Comparison of ENCODE assay signal across 14 cellular contexts in the genomic region with DNA sequence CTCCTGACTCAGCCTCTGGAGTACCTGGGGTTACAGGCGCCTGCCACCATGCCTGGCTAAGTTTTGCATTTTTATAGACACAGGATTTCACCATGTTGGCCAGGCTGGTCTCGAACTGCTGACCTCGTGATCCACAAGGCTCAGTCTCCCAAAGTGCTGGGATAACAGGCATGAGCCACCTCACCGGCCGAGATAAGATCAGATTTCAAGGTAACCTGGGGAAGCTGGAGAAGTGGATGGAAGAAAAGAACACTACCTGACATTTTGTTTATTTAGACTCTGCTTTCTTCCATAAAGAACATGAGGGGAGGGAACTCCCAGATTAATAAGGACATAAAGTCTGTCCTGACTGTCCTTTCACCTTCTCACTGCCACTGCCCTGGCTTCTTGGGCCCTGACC. TPM values are rescaled to one million over a fixed set of nuclear protein-coding genes. Genes with fewer than 3 reads are reported as not detected.
DNase-seq lines count a peak whose midpoint lies in the region; ATAC-seq, FAIRE-seq and TF ChIP-seq lines count a peak whose summit lies in the region.
"Had no signal": no experiment of that assay in that cellular context is flagged by ENCODE, and none has a peak within 500 bp of the region (broad histone marks: within the 10 kb centered on the region; RNA-seq: fewer than 3 reads in every experiment).

No MANE protein-coding gene starts in this region.

- FAIRE-seq in HepG2 (lab: Jason Lieb, UNC), result no peak
- FAIRE-seq: GM12878 had no signal

- H3K9me3 ChIP-seq in HepG2 (ENCODE audit: low read length) (no peaks in the 10 kb centered on the region), right lobe of liver (no peaks in the 10 kb centered on the region), smooth muscle cell (replicated peaks; ENCODE audit: low read depth) (no peaks in the 10 kb centered on the region), SK-N-SH (no peaks in the 10 kb centered on the region)
- H3K9me3 ChIP-seq: SJCRH30 had no signal

- no peak overlapping the region for H4K8ac ChIP-seq in mesendoderm (ENCODE audit: low read depth, low read length)

- H3K9ac ChIP-seq in HepG2 (ENCODE audit: insufficient read depth, low read depth, low read length) (no peak overlapping the region), mesendoderm (ENCODE audit: low read length) (no peak overlapping the region), smooth muscle cell (ENCODE audit: low read depth) (no peak overlapping the region), SK-N-SH (no peak overlapping the region)

- POLR2A ChIA-PET in HepG2 (lab: Yijun Ruan, JAX), result no interaction called here
- POLR2A ChIA-PET in SK-N-SH (lab: Yijun Ruan, JAX), result no interaction called here

- H3K4me2 ChIP-seq in HepG2 (ENCODE audit: low read depth, low read length), result peak overlapping the region; percentile 26; the same call in 1 of the 2 replicates
- H3K4me2 ChIP-seq in mesendoderm (ENCODE audit: low read length), result no peak overlapping the region
- H3K4me2 ChIP-seq in smooth muscle cell, result no peak overlapping the region
- H3K4me2 ChIP-seq in SK-N-SH, result no peak overlapping the region

- H3F3A ChIP-seq in smooth muscle cell (ENCODE audit: low read depth) (peaks cover 14% of the 10 kb centered on the region), SK-N-SH (replicated peaks; ENCODE audit: insufficient read depth) (no peaks in the 10 kb centered on the region)

- no peak overlapping the region for H4K5ac ChIP-seq in mesendoderm (ENCODE audit: low read length)

- TF ChIP-seq EP300 in HepG2 (IDR thresholded peaks at IDR 0.05; ENCODE audit: low read depth in 2 of 2, low read length in 2 of 2) (no peak), HepG2 (CRISPR knock-in tag; IDR thresholded peaks at IDR 0.05; ENCODE audit: borderline replicate concordance) (no peak), SK-N-SH (IDR thresholded peaks at IDR 0.05; ENCODE audit: borderline replicate concordance in 1 of 2, low read depth in 1 of 2, low read length in 1 of 2) (no peak)

- no peaks in the 10 kb centered on the region for H3K9me2 ChIP-seq in SK-N-SH

- no TSS peak for BruUV-seq in HepG2 (replicated peaks; lab: Mats Ljungman, UMichigan)

- H3K4me1 ChIP-seq in HepG2 (ENCODE audit: insufficient read depth, low read length) (peaks cover 28% of the 10 kb centered on the region), right lobe of liver (peaks cover 0 to 9% (median 4%) of the 10 kb centered on the region in 4 donors), mesendoderm (ENCODE audit: control insufficient read depth, low read depth, low read length) (no peaks in the 10 kb centered on the region), smooth muscle cell (ENCODE audit: low read depth) (peaks cover 6% of the 10 kb centered on the region), SK-N-SH (ENCODE audit: control insufficient read depth in 1 of 2, insufficient read depth in 2 of 2, low read depth in 1 of 2, low read length in 1 of 2) (peaks cover 0 to 7% of the 10 kb centered on the region in 2 experiments; a peak in 1 of 4 replicates)
- H3K4me1 ChIP-seq: SJCRH30 had no signal

- in situ Hi-C loops in HepG2 (cut with HindIII; ENCODE audit: extremely low pct_ligation_motif_present, low pct_unique_long_range_greater_than_20kb) (no loop called here), brain microvascular endothelial cell (cut with HindIII; ENCODE audit: low pct_ligation_motif_present, low sequenced_read_pairs) (no loop called here)

- intact Hi-C loops in HepG2 (cut with micrococcal nuclease; ENCODE audit: unreplicated experiment) (no loop called here), right lobe of liver (cut with DNase I) (no loop called here)

- 49% methylated on average over 5 of the region's 5 CpGs for WGBS in HepG2 (ENCODE audit: low lambda C conversion rate)
- 86% methylated on average over 5 of the region's 5 CpGs for WGBS in right lobe of liver (ENCODE audit: insufficient coverage, low coverage, low lambda C conversion rate, missing lambda C conversion rate)
- WGBS in mesendoderm (ENCODE audit: extremely low coverage, insufficient coverage, low lambda C conversion rate), result no CpG with 5 or more reads among the region's 5 CpGs
- WGBS in smooth muscle cell (ENCODE audit: low lambda C conversion rate), result 89% methylated on average over 5 of the region's 5 CpGs
- WGBS in SK-N-SH (ENCODE audit: low lambda C conversion rate), result 53% methylated on average over 4 of the region's 5 CpGs

- H3K36me3 ChIP-seq in HepG2 (replicated peaks in 1 of 2; ENCODE audit: control insufficient read depth in 1 of 2, insufficient read depth in 2 of 2, low read length in 2 of 2) (no peaks in the 10 kb centered on the region), right lobe of liver (no peaks in the 10 kb centered on the region), brain microvascular endothelial cell (replicated peaks) (no peaks in the 10 kb centered on the region), mesendoderm (ENCODE audit: control insufficient read depth, insufficient read depth, low read length) (no peaks in the 10 kb centered on the region), smooth muscle cell (ENCODE audit: low read depth) (no peaks in the 10 kb centered on the region), SK-N-SH (replicated peaks in 1 of 2; ENCODE audit: control insufficient read depth in 1 of 2, insufficient read depth in 2 of 2, low read length in 1 of 2) (no peaks in the 10 kb centered on the region)
- H3K36me3 ChIP-seq: SJCRH30 had no signal

- no peak overlapping the region for H2AK5ac ChIP-seq in mesendoderm (ENCODE audit: low read length)

- no peak overlapping the region for H2BK15ac ChIP-seq in mesendoderm (replicated peaks; ENCODE audit: low read depth)

- TF ChIP-seq RAD21 in HepG2 (CRISPR knock-in tag; IDR thresholded peaks at IDR 0.05), result no peak
- TF ChIP-seq RAD21 in SK-N-SH (IDR thresholded peaks at IDR 0.05; ENCODE audit: low read length), result no peak

- H2BK5ac ChIP-seq in mesendoderm (ENCODE audit: low read length), result no peak overlapping the region

- no peak overlapping the region for H3K23ac ChIP-seq in mesendoderm (ENCODE audit: low read length)

- TF ChIP-seq POLR2A in HepG2 (IDR thresholded peaks at IDR 0.05; ENCODE audit: insufficient read depth in 1 of 2, low read depth in 2 of 2, low read length in 2 of 2) (no peak), right lobe of liver (IDR thresholded peaks at IDR 0.05) (no peak)

- H3K27ac ChIP-seq in HepG2 (ENCODE audit: extremely low read length, insufficient read depth, low read length) (no peak overlapping the region), right lobe of liver (no peak overlapping the region), brain microvascular endothelial cell (peak overlapping the region; percentile 16), mesendoderm (ENCODE audit: low read depth, low read length) (no peak overlapping the region), smooth muscle cell (ENCODE audit: low read depth) (peak overlapping the region; percentile 65), SK-N-SH (ENCODE audit: low read depth in 2 of 2, low read length in 1 of 2) (no peak overlapping the region)
- H3K27ac ChIP-seq: SJCRH30 had no signal

- CTCF ChIA-PET in HepG2 (lab: Yijun Ruan, JAX; ENCODE audit: low intra/inter-chr PET ratio, low total read pairs) (no interaction called here), SK-N-SH (lab: Yijun Ruan, JAX) (interaction anchor here (1.2 kb wide), 1 partner anchor 38 kb away, joined by 7 read pairs; no protein-coding TSS in a partner anchor)

- no peaks in the 10 kb centered on the region for H3K79me1 ChIP-seq in mesendoderm (ENCODE audit: low read length)

- H3K4ac ChIP-seq in mesendoderm (ENCODE audit: low read depth, low read length), result no peak overlapping the region

- no peak for ATAC-seq in HepG2
- no peak for ATAC-seq in right lobe of liver
- ATAC-seq in HG03442 (IDR thresholded peaks at IDR 0.05; ENCODE audit: unreplicated experiment), result no peak
- ATAC-seq: GM12878 had no signal

- no peak overlapping the region for H3K18ac ChIP-seq in mesendoderm (ENCODE audit: low read length)

- H3K4me3 ChIP-seq in HepG2 (replicated peaks in 1 of 3; ENCODE audit: insufficient read depth in 1 of 3, low read depth in 2 of 3, low read length in 3 of 3), result no peak overlapping the region
- H3K4me3 ChIP-seq in right lobe of liver, result no peak overlapping the region
- no peak overlapping the region for H3K4me3 ChIP-seq in brain microvascular endothelial cell (ENCODE audit: low read depth, low read length)
- no peak overlapping the region for H3K4me3 ChIP-seq in mesendoderm (ENCODE audit: low read length)
- no peak overlapping the region for H3K4me3 ChIP-seq in smooth muscle cell
- H3K4me3 ChIP-seq in SK-N-SH (ENCODE audit: low read depth in 2 of 2, low read length in 1 of 2), result no peak overlapping the region
- H3K4me3 ChIP-seq: GM12878, SJCRH30 had no signal

- H2AFZ ChIP-seq in HepG2 (ENCODE audit: low read length) (no peak overlapping the region), smooth muscle cell (ENCODE audit: low read depth) (no peak overlapping the region), SK-N-SH (ENCODE audit: low read depth) (no peak overlapping the region)

- H4K20me1 ChIP-seq in HepG2 (ENCODE audit: insufficient read depth, low read length) (no peaks in the 10 kb centered on the region), smooth muscle cell (ENCODE audit: low read depth) (no peaks in the 10 kb centered on the region), SK-N-SH (ENCODE audit: insufficient read depth) (no peaks in the 10 kb centered on the region)

- H3K79me2 ChIP-seq in HepG2 (ENCODE audit: insufficient read depth, low read length), result no peaks in the 10 kb centered on the region
- no peaks in the 10 kb centered on the region for H3K79me2 ChIP-seq in mesendoderm (ENCODE audit: control insufficient read depth, insufficient read depth, low read length)
- no peaks in the 10 kb centered on the region for H3K79me2 ChIP-seq in smooth muscle cell (ENCODE audit: low read depth)
- H3K79me2 ChIP-seq in SK-N-SH (ENCODE audit: insufficient read depth), result no peaks in the 10 kb centered on the region

- no peaks in the 10 kb centered on the region for H3K27me3 ChIP-seq in HepG2 (ENCODE audit: control insufficient read depth in 1 of 2, insufficient read depth in 2 of 2, low read length in 2 of 2)
- no peaks in the 10 kb centered on the region for H3K27me3 ChIP-seq in right lobe of liver
- H3K27me3 ChIP-seq in brain microvascular endothelial cell (replicated peaks), result no peaks in the 10 kb centered on the region
- no peaks in the 10 kb centered on the region for H3K27me3 ChIP-seq in mesendoderm (ENCODE audit: insufficient read depth, low read length, poor library complexity)
- H3K27me3 ChIP-seq in smooth muscle cell (ENCODE audit: low read depth), result no peaks in the 10 kb centered on the region
- peaks cover 39% of the 10 kb centered on the region for H3K27me3 ChIP-seq in SK-N-SH (ENCODE audit: insufficient read depth)
- H3K27me3 ChIP-seq: SJCRH30 had no signal

- no peak for TF ChIP-seq CTCF in HepG2 (CRISPR knock-in tag; IDR thresholded peaks at IDR 0.05)
- no peak for TF ChIP-seq CTCF in right lobe of liver (IDR thresholded peaks at IDR 0.05)
- TF ChIP-seq CTCF in brain microvascular endothelial cell (IDR thresholded peaks at IDR 0.05; ENCODE audit: low read depth, low read length, missing control alignments), result no peak
- TF ChIP-seq CTCF in smooth muscle cell (IDR thresholded peaks at IDR 0.05; ENCODE audit: borderline replicate concordance, insufficient read depth, poor library complexity, severe bottlenecking), result no peak
- TF ChIP-seq CTCF in SK-N-SH (IDR thresholded peaks at IDR 0.05), result no peak

- no peak overlapping the region for H2BK120ac ChIP-seq in mesendoderm (ENCODE audit: low read depth, low read length)

- DNase-seq in HepG2 (ENCODE audit: low spot score), result no peak
- no peak for DNase-seq in right lobe of liver
- DNase-seq in brain microvascular endothelial cell, result no peak
- no peak for DNase-seq in mesendoderm
- no peak for DNase-seq in smooth muscle cell (lab: John Stamatoyannopoulos, UW; ENCODE audit: unreplicated experiment)
- no peak for DNase-seq in SK-N-SH
- no peak for DNase-seq in T-helper 1 cell
- DNase-seq: CD4-positive, CD25-positive, alpha-beta regulatory T cell; NCI-H1417 treated with DMSO at 0.1 percent for 48 hours; NCI-H2029; NCI-H510A; SJCRH30 had no signal

- peak overlapping the region; percentile 64 for H3K56ac ChIP-seq in mesendoderm (ENCODE audit: low read length)

RNA-seq across cellular contexts. Expression of gene IMPA2, which starts 4.8 kb away (rescaled TPM):
- total RNA-seq in HepG2 (2016; rRNA removed; fragmentation: Illumina TruSeq; extraction: Trizol) (65.4 and 71.8 TPM in 2 replicates), right lobe of liver (10 to 100 TPM; 32.3 to 51.1 (median 45.7) TPM), smooth muscle cell (9.9 and 10.5 TPM in 2 replicates)
- 77.7 and 94.9 TPM in 2 replicates for total RNA-seq in HepG2 (2016; cell fraction: cytosol; rRNA removed; fragmentation: Illumina TruSeq; extraction: Trizol; ENCODE audit: low read depth)
- total RNA-seq in HepG2 (2016; cell fraction: insoluble cytoplasmic fraction; rRNA removed; fragmentation: Illumina TruSeq; extraction: Trizol), result 58.3 and 76.5 TPM in 2 replicates
- total RNA-seq in HepG2 (2016; cell fraction: membrane; rRNA removed; fragmentation: Illumina TruSeq; extraction: Trizol), result 122 and 147 TPM in 2 replicates
- 55.6 and 62.0 TPM in 2 replicates for total RNA-seq in HepG2 (2016; cell fraction: nucleus; rRNA removed; fragmentation: Illumina TruSeq; extraction: Trizol)
- polyA plus RNA-seq in HepG2 (2011; rRNA removed) (28.8 and 37.8 TPM in 2 replicates), smooth muscle cell (17.8 and 22.4 TPM in 2 replicates), SK-N-SH (2012; rRNA removed) (0.18 TPM in 1 of 2 replicates, not detected in the other)
- 28.2 and 43.4 TPM in 2 replicates for polyA plus RNA-seq in HepG2 (2011; cell fraction: cytosol; rRNA removed)
- polyA plus RNA-seq in HepG2 (2011; cell fraction: nucleus; rRNA removed), result 104 and 146 TPM in 2 replicates
- 56.2 and 62.5 TPM in 2 replicates for polyA plus RNA-seq in HepG2 (2012)
- polyA plus RNA-seq in HepG2 (2016; cell fraction: cytosol; fragmentation: Illumina TruSeq; extraction: Trizol; ENCODE audit: low read depth), result 83.4 and 111 TPM in 2 replicates
- 68.3 and 79.3 TPM in 2 replicates for polyA plus RNA-seq in HepG2 (2016; cell fraction: insoluble cytoplasmic fraction; fragmentation: Illumina TruSeq; extraction: Trizol; ENCODE audit: low read depth)
- polyA plus RNA-seq in HepG2 (2016; cell fraction: membrane; fragmentation: Illumina TruSeq; extraction: Trizol; ENCODE audit: low read depth), result 118 and 138 TPM in 2 replicates
- polyA plus RNA-seq in HepG2 (2016; cell fraction: nucleus; fragmentation: Illumina TruSeq; extraction: Trizol; ENCODE audit: insufficient read depth, low read depth), result 90.9 and 102 TPM in 2 replicates
- polyA minus RNA-seq in HepG2 (2011; rRNA and poly(A)+ RNA removed; ENCODE audit: low replicate concordance), result 45.6 and 172 TPM in 2 replicates
- 12.3 and 17.3 TPM in 2 replicates for polyA minus RNA-seq in HepG2 (2011; cell fraction: cytosol; rRNA and poly(A)+ RNA removed)
- 22.8 and 37.2 TPM in 2 replicates for polyA minus RNA-seq in HepG2 (2011; cell fraction: nucleus; rRNA and poly(A)+ RNA removed)
- polyA plus RNA-seq in mesendoderm (2013, experiment 1 of 2), result 69.8 TPM
- polyA plus RNA-seq in mesendoderm (2013, experiment 2 of 2), result 71.3 TPM
- 0.07 and 0.13 TPM in 2 replicates for polyA plus RNA-seq in SK-N-SH (2012; cell fraction: cytosol; rRNA removed)
- 0.11 and 0.34 TPM in 2 replicates for polyA plus RNA-seq in SK-N-SH (2012; cell fraction: nucleus; rRNA removed)

Comparison
In these comparisons a context has a peak if more than half of its experiments do, and no peak if none do; other contexts are left out.
1. H3K27ac ChIP-seq: peak in brain microvascular endothelial cell (single experiment) and smooth muscle cell (single experiment); none in HepG2 (single experiment), right lobe of liver (0 of 3), mesendoderm (single experiment) and SK-N-SH (0 of 2).